Comparison of ENCODE assay signal across 11 cellular contexts in the genomic region with DNA sequence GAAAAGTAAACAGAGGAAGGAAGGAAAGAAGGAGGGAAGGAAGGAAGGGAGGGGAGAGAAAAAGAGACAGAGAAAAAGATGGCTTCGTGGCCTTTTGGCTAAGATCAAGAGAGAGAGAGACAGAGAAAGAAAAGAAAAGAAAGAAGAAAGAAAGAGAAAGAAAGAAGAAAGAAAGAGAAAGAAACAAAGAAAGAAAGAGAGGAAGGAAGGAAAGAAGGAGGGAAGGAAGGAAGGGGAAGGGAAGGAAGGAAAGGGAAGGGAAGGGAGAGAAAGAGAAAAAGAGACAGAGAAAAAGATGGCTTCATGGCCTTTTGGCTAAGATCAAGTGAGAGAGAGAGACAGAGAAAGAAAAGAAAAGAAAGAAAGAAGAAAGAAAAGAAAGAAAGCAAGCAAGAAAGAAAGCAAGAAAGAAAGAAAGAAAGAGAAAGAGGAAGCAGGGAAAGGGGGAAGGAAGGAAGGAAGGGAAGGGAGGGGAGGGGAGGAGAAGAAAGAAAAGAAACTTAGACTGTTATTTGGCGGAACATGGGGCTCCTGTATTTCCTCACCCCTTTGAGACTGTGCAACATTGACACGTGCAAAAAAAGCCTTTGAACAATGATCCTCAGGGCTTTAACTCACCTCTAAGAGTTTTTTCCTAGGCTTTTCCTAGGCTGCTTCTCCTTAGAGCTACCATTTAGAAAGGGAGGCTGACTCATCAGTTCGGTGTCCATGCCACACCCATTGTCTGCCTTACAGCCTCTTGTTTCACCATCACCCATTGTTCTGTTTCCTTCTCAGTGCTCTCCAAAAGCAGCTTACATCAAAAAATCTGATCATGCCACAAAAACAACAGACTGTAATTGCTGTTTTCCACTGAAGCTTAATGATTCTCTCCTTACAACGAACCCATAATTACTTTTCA.
DNase-seq lines count a peak whose midpoint lies in the region; ATAC-seq and TF ChIP-seq lines count a peak whose summit lies in the region.
"Had no signal": no experiment of that assay in that cellular context is flagged by ENCODE, and none has a peak within 500 bp of the region (broad histone marks: within the 10 kb centered on the region; RNA-seq: fewer than 3 reads in every experiment).

No MANE protein-coding gene starts in this region.

- 50 to 53% (median 52%) methylated on average over 5 of the region's 5 CpGs for WGBS in ovary, 3 donors

- TF ChIP-seq POLR2A in ovary (IDR thresholded peaks at IDR 0.05) = no peak

- H3K4me1 ChIP-seq in ovary (ENCODE audit: insufficient read depth) = no peaks in the 10 kb centered on the region
- H3K4me1 ChIP-seq: vagina had no signal

- H3K27ac ChIP-seq in ovary = no peak overlapping the region
- H3K27ac ChIP-seq: vagina had no signal

- no peaks in the 10 kb centered on the region for H3K27me3 Mint-ChIP-seq in Calu3 (ENCODE audit: unreplicated experiment)
- H3K27me3 Mint-ChIP-seq in WTC11 (ENCODE audit: low read depth) = no peaks in the 10 kb centered on the region

- H3K4me3 ChIP-seq in ovary = no peak overlapping the region
- H3K4me3 ChIP-seq: vagina had no signal

- H3K36me3 Mint-ChIP-seq in Calu3 (ENCODE audit: insufficient read depth, unreplicated experiment) (no peaks in the 10 kb centered on the region), WTC11 (no peaks in the 10 kb centered on the region)

- H3K4me1 Mint-ChIP-seq in Calu3 (ENCODE audit: low read depth, unreplicated experiment) = peaks cover 19% of the 10 kb centered on the region
- peaks cover 18% of the 10 kb centered on the region for H3K4me1 Mint-ChIP-seq in WTC11

- no peaks in the 10 kb centered on the region for H3K27me3 ChIP-seq in ovary
- H3K27me3 ChIP-seq: vagina had no signal

- peak; percentile 51 for ATAC-seq in WTC11
- ATAC-seq: effector memory CD8-positive, alpha-beta T cell had no signal

- POLR2A ChIA-PET in WTC11 (lab: Charles Lee) = no interaction called here

- no peaks in the 10 kb centered on the region for H3K36me3 ChIP-seq in ovary
- H3K36me3 ChIP-seq: vagina had no signal

- no peak overlapping the region for H3K4me3 Mint-ChIP-seq in Calu3 (ENCODE audit: low read depth, unreplicated experiment)
- H3K4me3 Mint-ChIP-seq in WTC11 = no peak overlapping the region
- H3K4me3 Mint-ChIP-seq: effector memory CD8-positive, alpha-beta T cell had no signal

- CTCF ChIA-PET in Calu3 (lab: Charles Lee) = interaction anchor here (0.6 to 0.7 kb wide), 2 partner anchors 64 to 939 kb away, joined by 4 read pairs; no protein-coding TSS in a partner anchor
- CTCF ChIA-PET in WTC11 (lab: Charles Lee) = interaction anchor here (0.7 to 1.0 kb wide), 2 partner anchors 45 to 60 kb away, joined by 3 read pairs; no protein-coding TSS in a partner anchor

- DNase-seq in Calu3 = peak; percentile 36
- peak; percentile 45 for DNase-seq in LHCN-M2 (ENCODE audit: low read depth)
- no peak for DNase-seq in WTC11 (ENCODE audit: low spot score)
- peak; percentile 55 for DNase-seq in kidney glomerular epithelial cell (lab: John Stamatoyannopoulos, UW)
- no peak for DNase-seq in anterior cingulate cortex (lab: John Stamatoyannopoulos, UW)
- no peak for DNase-seq in DMS79 treated with DMSO at 0.1 percent for 48 hours (lab: John Stamatoyannopoulos, UW)
- DNase-seq in ovary = no peak
- no peak for DNase-seq in SHP77 treated with DMSO at 0.1 percent for 48 hours (lab: John Stamatoyannopoulos, UW)
- DNase-seq: activated CD8-positive, alpha-beta memory T cell treated with anti-CD3 and anti-CD28 coated beads, Interleukin-2, amount 50 U/mL, for 4 hours; effector memory CD8-positive, alpha-beta T cell had no signal

- H3K9me3 ChIP-seq in ovary = no peaks in the 10 kb centered on the region
- H3K9me3 ChIP-seq: vagina had no signal

- intact Hi-C loops in Calu3 (cut with micrococcal nuclease; ENCODE audit: unreplicated experiment) = no loop called here
- intact Hi-C loops in ovary (cut with DNase I) = no loop called here

- no peak for TF ChIP-seq EP300 in ovary (IDR thresholded peaks at IDR 0.05)

- TF ChIP-seq CTCF in Calu3 (IDR thresholded peaks at IDR 0.05; ENCODE audit: unreplicated experiment) (no peak), WTC11 (IDR thresholded peaks at IDR 0.05) (no peak), ovary (IDR thresholded peaks at IDR 0.05) (no peak)

- no TSS peak for BruUV-seq in Calu3 (replicated peaks; lab: Mats Ljungman, UMichigan)

- H3K9me3 Mint-ChIP-seq in Calu3 (ENCODE audit: low read depth, unreplicated experiment) (no peaks in the 10 kb centered on the region), WTC11 (no peaks in the 10 kb centered on the region)
- H3K9me3 Mint-ChIP-seq: effector memory CD8-positive, alpha-beta T cell had no signal

- H3K27ac Mint-ChIP-seq in Calu3 (ENCODE audit: unreplicated experiment) = peak overlapping the region; percentile 2
- H3K27ac Mint-ChIP-seq in WTC11 = no peak overlapping the region
- H3K27ac Mint-ChIP-seq: effector memory CD8-positive, alpha-beta T cell had no signal

TF ChIP-seq in WTC11, 78 proteins besides CTCF, POLR2A, EP300 and RAD21:
- TF ChIP-seq, protein P1, sequence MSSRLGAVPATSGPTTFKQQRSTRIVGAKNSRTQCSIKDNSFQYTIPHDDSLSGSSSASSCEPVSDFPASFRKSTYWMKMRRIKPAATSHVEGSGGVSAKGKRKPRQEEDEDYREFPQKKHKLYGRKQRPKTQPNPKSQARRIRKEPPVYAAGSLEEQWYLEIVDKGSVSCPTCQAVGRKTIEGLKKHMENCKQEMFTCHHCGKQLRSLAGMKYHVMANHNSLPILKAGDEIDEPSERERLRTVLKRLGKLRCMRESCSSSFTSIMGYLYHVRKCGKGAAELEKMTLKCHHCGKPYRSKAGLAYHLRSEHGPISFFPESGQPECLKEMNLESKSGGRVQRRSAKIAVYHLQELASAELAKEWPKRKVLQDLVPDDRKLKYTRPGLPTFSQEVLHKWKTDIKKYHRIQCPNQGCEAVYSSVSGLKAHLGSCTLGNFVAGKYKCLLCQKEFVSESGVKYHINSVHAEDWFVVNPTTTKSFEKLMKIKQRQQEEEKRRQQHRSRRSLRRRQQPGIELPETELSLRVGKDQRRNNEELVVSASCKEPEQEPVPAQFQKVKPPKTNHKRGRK (CRISPR knock-in tag; IDR thresholded peaks at IDR 0.05; ENCODE audit: borderline replicate concordance) = peak; percentile 93
- TF ChIP-seq, protein P2, sequence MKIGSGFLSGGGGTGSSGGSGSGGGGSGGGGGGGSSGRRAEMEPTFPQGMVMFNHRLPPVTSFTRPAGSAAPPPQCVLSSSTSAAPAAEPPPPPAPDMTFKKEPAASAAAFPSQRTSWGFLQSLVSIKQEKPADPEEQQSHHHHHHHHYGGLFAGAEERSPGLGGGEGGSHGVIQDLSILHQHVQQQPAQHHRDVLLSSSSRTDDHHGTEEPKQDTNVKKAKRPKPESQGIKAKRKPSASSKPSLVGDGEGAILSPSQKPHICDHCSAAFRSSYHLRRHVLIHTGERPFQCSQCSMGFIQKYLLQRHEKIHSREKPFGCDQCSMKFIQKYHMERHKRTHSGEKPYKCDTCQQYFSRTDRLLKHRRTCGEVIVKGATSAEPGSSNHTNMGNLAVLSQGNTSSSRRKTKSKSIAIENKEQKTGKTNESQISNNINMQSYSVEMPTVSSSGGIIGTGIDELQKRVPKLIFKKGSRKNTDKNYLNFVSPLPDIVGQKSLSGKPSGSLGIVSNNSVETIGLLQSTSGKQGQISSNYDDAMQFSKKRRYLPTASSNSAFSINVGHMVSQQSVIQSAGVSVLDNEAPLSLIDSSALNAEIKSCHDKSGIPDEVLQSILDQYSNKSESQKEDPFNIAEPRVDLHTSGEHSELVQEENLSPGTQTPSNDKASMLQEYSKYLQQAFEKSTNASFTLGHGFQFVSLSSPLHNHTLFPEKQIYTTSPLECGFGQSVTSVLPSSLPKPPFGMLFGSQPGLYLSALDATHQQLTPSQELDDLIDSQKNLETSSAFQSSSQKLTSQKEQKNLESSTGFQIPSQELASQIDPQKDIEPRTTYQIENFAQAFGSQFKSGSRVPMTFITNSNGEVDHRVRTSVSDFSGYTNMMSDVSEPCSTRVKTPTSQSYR (CRISPR knock-in tag; IDR thresholded peaks at IDR 0.05) = no peak

Comparison
In these comparisons a context has a peak if more than half of its experiments do, and no peak if none do; other contexts are left out.
1. DNase-seq: peak in Calu3 (single experiment), LHCN-M2 (single experiment) and kidney glomerular epithelial cell (single experiment); none in WTC11 (single experiment), anterior cingulate cortex (0 of 58), DMS79 treated with DMSO at 0.1 percent for 48 hours (single experiment), ovary (0 of 5) and SHP77 treated with DMSO at 0.1 percent for 48 hours (single experiment).